ENCODE assay signal across 32 cellular contexts in the genomic region with DNA sequence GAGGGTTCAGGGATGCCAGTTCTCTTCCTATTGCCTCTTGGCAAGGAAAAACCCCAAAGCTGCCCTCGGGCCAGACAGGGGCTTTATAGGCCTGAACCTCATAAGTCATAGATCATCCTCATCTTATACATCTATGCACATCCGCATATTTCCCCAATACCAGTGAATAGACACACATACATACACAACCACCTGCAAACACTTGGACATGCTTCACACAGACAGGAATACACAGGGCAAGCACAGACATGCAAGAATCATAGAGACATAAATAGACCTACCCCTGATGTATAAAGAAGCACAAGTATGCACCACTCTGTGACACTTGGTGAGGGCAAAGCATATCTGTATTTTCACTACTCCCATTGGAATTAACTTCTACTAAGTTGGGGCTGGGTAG. TPM values are rescaled to one million over a fixed set of nuclear protein-coding genes. Genes with fewer than 3 reads are reported as not detected.
"Had no signal": no experiment of that assay in that cellular context is flagged by ENCODE, and none has a peak within 500 bp of the region (broad histone marks: within the 10 kb centered on the region; RNA-seq: fewer than 3 reads in every experiment).

No MANE protein-coding gene starts in this region.

- ATAC-seq: activated naive CD4-positive, alpha-beta T cell treated with anti-CD3 and anti-CD28 coated beads, Interleukin-2, amount 50 U/mL, for 72 hours; activated T-cell treated with anti-CD3 and anti-CD28 coated beads, Interleukin-2, amount 50 U/mL, for 4 hours; activated T-helper 17 cell treated with anti-CD3 and anti-CD28 coated beads, Interleukin-2, amount 50 U/mL, for 72 hours; naive thymus-derived CD4-positive, alpha-beta T cell; psoas muscle; stimulated activated naive CD8-positive, alpha-beta T cell treated with anti-CD3 and anti-CD28 coated beads, Interleukin-15, Interleukin-2, amounts not matched to agents 100 U/mL and 50 U/mL, for 24 hours; T-helper 17 cell had no signal

- H3K27ac ChIP-seq: colonic mucosa, parathyroid adenoma, psoas muscle, right atrium auricular region, testis, uterus had no signal

- H3K4me3 ChIP-seq: colonic mucosa, psoas muscle, right atrium auricular region, testis, uterus had no signal

- H3K27me3 ChIP-seq: colonic mucosa, right atrium auricular region, testis, uterus had no signal

- H3K36me3 ChIP-seq: colonic mucosa, right atrium auricular region, uterus had no signal

- H3K4me1 ChIP-seq: colonic mucosa, parathyroid adenoma, psoas muscle, right atrium auricular region, testis, uterus had no signal

- FAIRE-seq: endometrium had no signal

- DNase-seq: activated CD4-positive, alpha-beta memory T cell treated with anti-CD3 and anti-CD28 coated beads, Interleukin-2, amount 10 ng/mL, durations not matched to agents 7 days and 5 days; activated CD4-positive, alpha-beta T cell treated with anti-CD3 and anti-CD28 coated beads, Interleukin-2, amount 10 ng/mL, durations not matched to agents 7 days and 5 days; activated CD4-positive, CD25-positive, alpha-beta regulatory T cell treated with anti-CD3 and anti-CD28 coated beads, Interleukin-2, amount 50 U/mL, for 72 hours; activated CD8-positive, alpha-beta memory T cell treated with anti-CD3 and anti-CD28 coated beads, Interleukin-2, amount 50 U/mL, for 48 hours; activated T-cell treated with anti-CD3 and anti-CD28 coated beads, Interleukin-2, amount 50 U/mL, for 4 hours; cerebellar nuclear complex; colonic mucosa; effector CD8-positive, alpha-beta T cell; erythroblast; hippocampal formation; midbrain; naive thymus-derived CD4-positive, alpha-beta T cell; psoas muscle; stimulated activated CD4-positive, alpha-beta T cell treated with anti-CD3 and anti-CD28 coated beads, Interleukin-15, amount 100 ng/mL, for 24 hours; stimulated activated CD4-positive, alpha-beta T cell treated with anti-CD3 and anti-CD28 coated beads, Interleukin-2, amount 100 ng/mL, for 24 hours; stimulated activated naive CD8-positive, alpha-beta T cell treated with anti-CD3 and anti-CD28 coated beads, Interleukin-15, Interleukin-2, amounts not matched to agents 100 U/mL and 50 U/mL, for 24 hours; T-helper 17 cell; T1000; testis; trophoblast cell; uterus had no signal

- H3K9me3 ChIP-seq: colonic mucosa, psoas muscle, right atrium auricular region, testis, uterus had no signal

RNA-seq across cellular contexts. Expression of a gene that starts 30.7 kb away (rescaled TPM):
- total RNA-seq: activated CD4-positive, alpha-beta memory T cell treated with anti-CD3 and anti-CD28 coated beads, Interleukin-2, amount 10 ng/mL, durations not matched to agents 7 days and 5 days; activated CD4-positive, alpha-beta T cell treated with anti-CD3 and anti-CD28 coated beads, Interleukin-2, amount 10 ng/mL, durations not matched to agents 7 days and 5 days; activated naive CD4-positive, alpha-beta T cell treated with anti-CD3 and anti-CD28 coated beads, Interleukin-2, amount 50 U/mL, for 72 hours; activated T-cell treated with anti-CD3 and anti-CD28 coated beads, Interleukin-2, amount 50 U/mL, for 4 hours; activated T-helper 17 cell treated with anti-CD3 and anti-CD28 coated beads, Interleukin-2, amount 50 U/mL, for 72 hours; dermis microvascular lymphatic vessel endothelial cell; fibroblast of lung; fibroblast of villous mesenchyme; kidney epithelial cell; lower leg skin; naive thymus-derived CD4-positive, alpha-beta T cell; psoas muscle; right atrium auricular region; T-helper 17 cell; uterus had no signal
- polyA plus RNA-seq: fibroblast of lung; naive thymus-derived CD4-positive, alpha-beta T cell; neural cell; psoas muscle had no signal
